In the genomic region with DNA sequence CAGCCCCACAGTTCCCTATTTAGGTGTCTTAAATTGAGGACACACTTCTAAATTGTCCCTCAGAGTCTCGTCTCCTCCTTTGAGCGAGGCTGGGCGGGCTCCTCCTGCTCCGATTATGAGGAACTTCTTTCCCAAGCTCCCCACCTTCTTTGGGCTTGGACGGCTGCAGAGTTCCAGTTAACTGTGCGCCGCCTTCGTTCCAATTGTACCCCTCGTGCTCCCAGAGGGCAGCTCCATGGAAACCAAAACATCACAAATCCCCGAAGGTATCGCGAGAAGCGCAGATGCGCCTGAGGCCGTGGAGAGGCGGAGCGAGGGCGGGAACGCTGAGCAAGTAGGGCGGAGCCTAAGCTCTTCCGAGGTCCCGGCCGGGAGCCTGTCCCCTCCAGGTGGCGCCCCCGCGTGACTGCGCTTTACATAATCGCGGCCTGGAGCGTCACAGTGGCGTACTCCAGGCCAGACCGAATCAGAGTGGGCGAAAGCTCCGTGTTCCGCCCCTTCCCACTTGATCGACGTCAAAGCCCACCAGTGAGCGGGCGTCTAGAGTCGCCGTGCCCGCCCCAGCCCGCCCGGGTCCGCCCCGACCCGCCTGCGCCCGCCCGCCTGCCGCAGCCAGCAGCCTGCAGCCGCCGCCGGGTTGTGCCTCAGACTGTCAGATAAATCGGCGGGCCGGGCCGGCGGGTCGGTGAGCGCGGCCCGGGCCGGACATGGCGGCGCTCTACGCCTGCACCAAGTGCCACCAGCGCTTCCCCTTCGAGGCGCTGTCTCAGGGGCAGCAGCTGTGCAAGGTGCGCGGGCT, we compare ENCODE assay signal across 1 cellular context.
TF ChIP-seq lines count a peak whose summit lies in the region.

A gene (plus strand): TSS at position 588 of the 799 bp plus-strand sequence. CDS start 120 bp downstream, at position 708.

TF ChIP-seq in HepG2, 621 proteins besides CTCF, POLR2A, EP300 and RAD21 (continued from another document and continues in another):
- TF ChIP-seq, protein P1, sequence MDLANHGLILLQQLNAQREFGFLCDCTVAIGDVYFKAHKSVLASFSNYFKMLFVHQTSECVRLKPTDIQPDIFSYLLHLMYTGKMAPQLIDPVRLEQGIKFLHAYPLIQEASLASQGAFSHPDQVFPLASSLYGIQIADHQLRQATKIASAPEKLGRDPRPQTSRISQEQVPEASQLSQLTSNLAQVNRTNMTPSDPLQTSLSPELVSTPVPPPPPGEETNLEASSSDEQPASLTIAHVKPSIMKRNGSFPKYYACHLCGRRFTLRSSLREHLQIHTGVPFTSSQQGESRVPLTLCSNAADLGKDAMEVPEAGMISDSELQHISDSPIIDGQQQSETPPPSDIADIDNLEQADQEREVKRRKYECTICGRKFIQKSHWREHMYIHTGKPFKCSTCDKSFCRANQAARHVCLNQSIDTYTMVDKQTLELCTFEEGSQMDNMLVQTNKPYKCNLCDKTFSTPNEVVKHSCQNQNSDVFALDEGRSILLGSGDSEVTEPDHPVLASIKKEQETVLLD (CRISPR knock-in tag; IDR thresholded peaks at IDR 0.05; ENCODE audit: low read depth): peak; percentile 49; the same call in 1 of the 2 replicates
- TF ChIP-seq MED13 (CRISPR knock-in tag; IDR thresholded peaks at IDR 0.05) (0 out of 2 replicates have a peak, but pooled peaks have one; percentile 50), ZNF207 (IDR thresholded peaks at IDR 0.05; ENCODE audit: borderline replicate concordance) (no peak), ZNF230 (CRISPR knock-in tag; IDR thresholded peaks at IDR 0.05) (peak; percentile 27; the same call in 1 of the 2 replicates), GTF2F1 (IDR thresholded peaks at IDR 0.05; ENCODE audit: low read length) (no peak), ZBTB38 (CRISPR knock-in tag; IDR thresholded peaks at IDR 0.05) (no peak), NFYC (CRISPR knock-in tag; IDR thresholded peaks at IDR 0.05) (peak; percentile 95), ASH2L (IDR thresholded peaks at IDR 0.05; ENCODE audit: insufficient read length, low read depth, low read length) (peak; percentile 40), ZNF556 (CRISPR knock-in tag; IDR thresholded peaks at IDR 0.05; ENCODE audit: borderline replicate concordance) (no peak), FOXO1 (CRISPR knock-in tag; IDR thresholded peaks at IDR 0.05) (no peak), ERF (CRISPR knock-in tag; IDR thresholded peaks at IDR 0.05) (peak; percentile 78; the same call in 1 of the 2 replicates), ZNF547 (CRISPR knock-in tag; IDR thresholded peaks at IDR 0.05) (peak; percentile 35; the same call in 1 of the 2 replicates), ZNF33B (CRISPR knock-in tag; IDR thresholded peaks at IDR 0.05) (no peak), NONO (IDR thresholded peaks at IDR 0.05) (no peak), NONO (CRISPR knock-in tag; conservative IDR thresholded peaks at IDR 0.05) (peak; percentile 63), ARNT2 (CRISPR knock-in tag; IDR thresholded peaks at IDR 0.05; ENCODE audit: low read depth) (peak; percentile 57)
- TF ChIP-seq, protein P2, sequence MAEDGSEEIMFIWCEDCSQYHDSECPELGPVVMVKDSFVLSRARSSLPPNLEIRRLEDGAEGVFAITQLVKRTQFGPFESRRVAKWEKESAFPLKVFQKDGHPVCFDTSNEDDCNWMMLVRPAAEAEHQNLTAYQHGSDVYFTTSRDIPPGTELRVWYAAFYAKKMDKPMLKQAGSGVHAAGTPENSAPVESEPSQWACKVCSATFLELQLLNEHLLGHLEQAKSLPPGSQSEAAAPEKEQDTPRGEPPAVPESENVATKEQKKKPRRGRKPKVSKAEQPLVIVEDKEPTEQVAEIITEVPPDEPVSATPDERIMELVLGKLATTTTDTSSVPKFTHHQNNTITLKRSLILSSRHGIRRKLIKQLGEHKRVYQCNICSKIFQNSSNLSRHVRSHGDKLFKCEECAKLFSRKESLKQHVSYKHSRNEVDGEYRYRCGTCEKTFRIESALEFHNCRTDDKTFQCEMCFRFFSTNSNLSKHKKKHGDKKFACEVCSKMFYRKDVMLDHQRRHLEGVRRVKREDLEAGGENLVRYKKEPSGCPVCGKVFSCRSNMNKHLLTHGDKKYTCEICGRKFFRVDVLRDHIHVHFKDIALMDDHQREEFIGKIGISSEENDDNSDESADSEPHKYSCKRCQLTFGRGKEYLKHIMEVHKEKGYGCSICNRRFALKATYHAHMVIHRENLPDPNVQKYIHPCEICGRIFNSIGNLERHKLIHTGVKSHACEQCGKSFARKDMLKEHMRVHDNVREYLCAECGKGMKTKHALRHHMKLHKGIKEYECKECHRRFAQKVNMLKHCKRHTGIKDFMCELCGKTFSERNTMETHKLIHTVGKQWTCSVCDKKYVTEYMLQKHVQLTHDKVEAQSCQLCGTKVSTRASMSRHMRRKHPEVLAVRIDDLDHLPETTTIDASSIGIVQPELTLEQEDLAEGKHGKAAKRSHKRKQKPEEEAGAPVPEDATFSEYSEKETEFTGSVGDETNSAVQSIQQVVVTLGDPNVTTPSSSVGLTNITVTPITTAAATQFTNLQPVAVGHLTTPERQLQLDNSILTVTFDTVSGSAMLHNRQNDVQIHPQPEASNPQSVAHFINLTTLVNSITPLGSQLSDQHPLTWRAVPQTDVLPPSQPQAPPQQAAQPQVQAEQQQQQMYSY (CRISPR knock-in tag; IDR thresholded peaks at IDR 0.05): no peak
- TF ChIP-seq, protein P3, sequence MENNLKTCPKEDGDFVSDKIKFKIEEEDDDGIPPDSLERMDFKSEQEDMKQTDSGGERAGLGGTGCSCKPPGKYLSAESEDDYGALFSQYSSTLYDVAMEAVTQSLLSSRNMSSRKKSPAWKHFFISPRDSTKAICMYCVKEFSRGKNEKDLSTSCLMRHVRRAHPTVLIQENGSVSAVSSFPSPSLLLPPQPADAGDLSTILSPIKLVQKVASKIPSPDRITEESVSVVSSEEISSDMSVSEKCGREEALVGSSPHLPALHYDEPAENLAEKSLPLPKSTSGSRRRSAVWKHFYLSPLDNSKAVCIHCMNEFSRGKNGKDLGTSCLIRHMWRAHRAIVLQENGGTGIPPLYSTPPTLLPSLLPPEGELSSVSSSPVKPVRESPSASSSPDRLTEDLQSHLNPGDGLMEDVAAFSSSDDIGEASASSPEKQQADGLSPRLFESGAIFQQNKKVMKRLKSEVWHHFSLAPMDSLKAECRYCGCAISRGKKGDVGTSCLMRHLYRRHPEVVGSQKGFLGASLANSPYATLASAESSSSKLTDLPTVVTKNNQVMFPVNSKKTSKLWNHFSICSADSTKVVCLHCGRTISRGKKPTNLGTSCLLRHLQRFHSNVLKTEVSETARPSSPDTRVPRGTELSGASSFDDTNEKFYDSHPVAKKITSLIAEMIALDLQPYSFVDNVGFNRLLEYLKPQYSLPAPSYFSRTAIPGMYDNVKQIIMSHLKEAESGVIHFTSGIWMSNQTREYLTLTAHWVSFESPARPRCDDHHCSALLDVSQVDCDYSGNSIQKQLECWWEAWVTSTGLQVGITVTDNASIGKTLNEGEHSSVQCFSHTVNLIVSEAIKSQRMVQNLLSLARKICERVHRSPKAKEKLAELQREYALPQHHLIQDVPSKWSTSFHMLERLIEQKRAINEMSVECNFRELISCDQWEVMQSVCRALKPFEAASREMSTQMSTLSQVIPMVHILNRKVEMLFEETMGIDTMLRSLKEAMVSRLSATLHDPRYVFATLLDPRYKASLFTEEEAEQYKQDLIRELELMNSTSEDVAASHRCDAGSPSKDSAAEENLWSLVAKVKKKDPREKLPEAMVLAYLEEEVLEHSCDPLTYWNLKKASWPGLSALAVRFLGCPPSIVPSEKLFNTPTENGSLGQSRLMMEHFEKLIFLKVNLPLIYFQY (CRISPR knock-in tag; IDR thresholded peaks at IDR 0.05; ENCODE audit: borderline replicate concordance): peak; percentile 74; the same call in 1 of the 2 replicates
- TF ChIP-seq, protein P4, sequence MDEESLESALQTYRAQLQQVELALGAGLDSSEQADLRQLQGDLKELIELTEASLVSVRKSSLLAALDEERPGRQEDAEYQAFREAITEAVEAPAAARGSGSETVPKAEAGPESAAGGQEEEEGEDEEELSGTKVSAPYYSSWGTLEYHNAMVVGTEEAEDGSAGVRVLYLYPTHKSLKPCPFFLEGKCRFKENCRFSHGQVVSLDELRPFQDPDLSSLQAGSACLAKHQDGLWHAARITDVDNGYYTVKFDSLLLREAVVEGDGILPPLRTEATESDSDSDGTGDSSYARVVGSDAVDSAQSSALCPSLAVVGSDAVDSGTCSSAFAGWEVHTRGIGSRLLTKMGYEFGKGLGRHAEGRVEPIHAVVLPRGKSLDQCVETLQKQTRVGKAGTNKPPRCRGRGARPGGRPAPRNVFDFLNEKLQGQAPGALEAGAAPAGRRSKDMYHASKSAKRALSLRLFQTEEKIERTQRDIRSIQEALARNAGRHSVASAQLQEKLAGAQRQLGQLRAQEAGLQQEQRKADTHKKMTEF (CRISPR knock-in tag; IDR thresholded peaks at IDR 0.05): peak; percentile 59; the same call in 1 of the 2 replicates
- TF ChIP-seq, protein P5, sequence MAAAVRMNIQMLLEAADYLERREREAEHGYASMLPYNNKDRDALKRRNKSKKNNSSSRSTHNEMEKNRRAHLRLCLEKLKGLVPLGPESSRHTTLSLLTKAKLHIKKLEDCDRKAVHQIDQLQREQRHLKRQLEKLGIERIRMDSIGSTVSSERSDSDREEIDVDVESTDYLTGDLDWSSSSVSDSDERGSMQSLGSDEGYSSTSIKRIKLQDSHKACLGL (CRISPR knock-in tag; IDR thresholded peaks at IDR 0.05): peak; percentile 74; the same call in 1 of the 2 replicates
- TF ChIP-seq, protein P6, sequence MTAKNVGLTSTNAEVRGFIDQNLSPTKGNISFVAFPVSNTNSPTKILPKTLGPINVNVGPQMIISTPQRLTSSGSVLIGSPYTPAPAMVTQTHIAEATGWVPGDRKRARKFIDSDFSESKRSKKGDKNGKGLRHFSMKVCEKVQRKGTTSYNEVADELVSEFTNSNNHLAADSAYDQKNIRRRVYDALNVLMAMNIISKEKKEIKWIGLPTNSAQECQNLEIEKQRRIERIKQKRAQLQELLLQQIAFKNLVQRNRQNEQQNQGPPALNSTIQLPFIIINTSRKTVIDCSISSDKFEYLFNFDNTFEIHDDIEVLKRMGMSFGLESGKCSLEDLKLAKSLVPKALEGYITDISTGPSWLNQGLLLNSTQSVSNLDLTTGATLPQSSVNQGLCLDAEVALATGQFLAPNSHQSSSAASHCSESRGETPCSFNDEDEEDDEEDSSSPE (CRISPR knock-in tag; IDR thresholded peaks at IDR 0.05): peak; percentile 66
- TF ChIP-seq, protein P7, sequence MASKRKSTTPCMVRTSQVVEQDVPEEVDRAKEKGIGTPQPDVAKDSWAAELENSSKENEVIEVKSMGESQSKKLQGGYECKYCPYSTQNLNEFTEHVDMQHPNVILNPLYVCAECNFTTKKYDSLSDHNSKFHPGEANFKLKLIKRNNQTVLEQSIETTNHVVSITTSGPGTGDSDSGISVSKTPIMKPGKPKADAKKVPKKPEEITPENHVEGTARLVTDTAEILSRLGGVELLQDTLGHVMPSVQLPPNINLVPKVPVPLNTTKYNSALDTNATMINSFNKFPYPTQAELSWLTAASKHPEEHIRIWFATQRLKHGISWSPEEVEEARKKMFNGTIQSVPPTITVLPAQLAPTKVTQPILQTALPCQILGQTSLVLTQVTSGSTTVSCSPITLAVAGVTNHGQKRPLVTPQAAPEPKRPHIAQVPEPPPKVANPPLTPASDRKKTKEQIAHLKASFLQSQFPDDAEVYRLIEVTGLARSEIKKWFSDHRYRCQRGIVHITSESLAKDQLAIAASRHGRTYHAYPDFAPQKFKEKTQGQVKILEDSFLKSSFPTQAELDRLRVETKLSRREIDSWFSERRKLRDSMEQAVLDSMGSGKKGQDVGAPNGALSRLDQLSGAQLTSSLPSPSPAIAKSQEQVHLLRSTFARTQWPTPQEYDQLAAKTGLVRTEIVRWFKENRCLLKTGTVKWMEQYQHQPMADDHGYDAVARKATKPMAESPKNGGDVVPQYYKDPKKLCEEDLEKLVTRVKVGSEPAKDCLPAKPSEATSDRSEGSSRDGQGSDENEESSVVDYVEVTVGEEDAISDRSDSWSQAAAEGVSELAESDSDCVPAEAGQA (IDR thresholded peaks at IDR 0.05; ENCODE audit: low read depth): 0 out of 2 replicates have a peak, but pooled peaks have one; percentile 37
- TF ChIP-seq, protein P7 (CRISPR knock-in tag; IDR thresholded peaks at IDR 0.05; ENCODE audit: borderline replicate concordance): 0 out of 2 replicates have a peak, but pooled peaks have one; percentile 75
- TF ChIP-seq, protein P8, sequence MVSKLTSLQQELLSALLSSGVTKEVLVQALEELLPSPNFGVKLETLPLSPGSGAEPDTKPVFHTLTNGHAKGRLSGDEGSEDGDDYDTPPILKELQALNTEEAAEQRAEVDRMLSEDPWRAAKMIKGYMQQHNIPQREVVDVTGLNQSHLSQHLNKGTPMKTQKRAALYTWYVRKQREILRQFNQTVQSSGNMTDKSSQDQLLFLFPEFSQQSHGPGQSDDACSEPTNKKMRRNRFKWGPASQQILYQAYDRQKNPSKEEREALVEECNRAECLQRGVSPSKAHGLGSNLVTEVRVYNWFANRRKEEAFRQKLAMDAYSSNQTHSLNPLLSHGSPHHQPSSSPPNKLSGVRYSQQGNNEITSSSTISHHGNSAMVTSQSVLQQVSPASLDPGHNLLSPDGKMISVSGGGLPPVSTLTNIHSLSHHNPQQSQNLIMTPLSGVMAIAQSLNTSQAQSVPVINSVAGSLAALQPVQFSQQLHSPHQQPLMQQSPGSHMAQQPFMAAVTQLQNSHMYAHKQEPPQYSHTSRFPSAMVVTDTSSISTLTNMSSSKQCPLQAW (CRISPR knock-in tag; IDR thresholded peaks at IDR 0.05): peak; percentile 47; the same call in 1 of the 2 replicates
- TF ChIP-seq, protein P9, sequence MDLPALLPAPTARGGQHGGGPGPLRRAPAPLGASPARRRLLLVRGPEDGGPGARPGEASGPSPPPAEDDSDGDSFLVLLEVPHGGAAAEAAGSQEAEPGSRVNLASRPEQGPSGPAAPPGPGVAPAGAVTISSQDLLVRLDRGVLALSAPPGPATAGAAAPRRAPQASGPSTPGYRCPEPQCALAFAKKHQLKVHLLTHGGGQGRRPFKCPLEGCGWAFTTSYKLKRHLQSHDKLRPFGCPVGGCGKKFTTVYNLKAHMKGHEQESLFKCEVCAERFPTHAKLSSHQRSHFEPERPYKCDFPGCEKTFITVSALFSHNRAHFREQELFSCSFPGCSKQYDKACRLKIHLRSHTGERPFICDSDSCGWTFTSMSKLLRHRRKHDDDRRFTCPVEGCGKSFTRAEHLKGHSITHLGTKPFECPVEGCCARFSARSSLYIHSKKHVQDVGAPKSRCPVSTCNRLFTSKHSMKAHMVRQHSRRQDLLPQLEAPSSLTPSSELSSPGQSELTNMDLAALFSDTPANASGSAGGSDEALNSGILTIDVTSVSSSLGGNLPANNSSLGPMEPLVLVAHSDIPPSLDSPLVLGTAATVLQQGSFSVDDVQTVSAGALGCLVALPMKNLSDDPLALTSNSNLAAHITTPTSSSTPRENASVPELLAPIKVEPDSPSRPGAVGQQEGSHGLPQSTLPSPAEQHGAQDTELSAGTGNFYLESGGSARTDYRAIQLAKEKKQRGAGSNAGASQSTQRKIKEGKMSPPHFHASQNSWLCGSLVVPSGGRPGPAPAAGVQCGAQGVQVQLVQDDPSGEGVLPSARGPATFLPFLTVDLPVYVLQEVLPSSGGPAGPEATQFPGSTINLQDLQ (CRISPR knock-in tag; IDR thresholded peaks at IDR 0.05): no peak
